Comparison of ENCODE assay signal across 8 cellular contexts in the genomic region with DNA sequence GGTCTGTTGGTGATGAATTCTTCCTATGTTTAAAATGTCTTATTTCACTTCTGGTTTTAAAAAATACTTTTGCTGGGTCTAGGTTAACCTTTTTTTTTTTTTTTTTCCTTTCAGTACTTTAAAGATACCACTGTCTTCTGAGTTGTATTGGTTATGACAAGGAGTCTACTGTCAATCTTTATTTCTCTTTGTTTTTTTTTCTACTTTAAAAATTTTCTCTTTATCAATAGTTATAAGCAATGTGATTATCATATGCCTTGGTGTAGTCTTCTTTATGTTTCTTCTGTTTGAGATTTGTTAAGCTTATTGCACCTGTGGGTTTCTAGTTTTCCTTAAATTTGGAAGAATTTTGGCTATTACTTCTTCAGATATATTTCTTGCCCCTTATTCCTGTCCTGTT.
"Had no signal": no experiment of that assay in that cellular context is flagged by ENCODE, and none has a peak within 500 bp of the region (broad histone marks: within the 10 kb centered on the region; RNA-seq: fewer than 3 reads in every experiment).

No MANE protein-coding gene starts in this region.

- H3K4me3 Mint-ChIP-seq: GM23338, H9, IgD-negative memory B cell had no signal

- H3K4me3 ChIP-seq: GM23338 had no signal

- H3K4me1 Mint-ChIP-seq: IgD-negative memory B cell had no signal

- DNase-seq: H9, HCEC 1CT, KG1 had no signal

- H3K27ac Mint-ChIP-seq: GM23338, H9, IgD-negative memory B cell had no signal

- H2AFZ ChIP-seq: GM23338 had no signal

- ATAC-seq: GM23338 had no signal

- H3K4me2 ChIP-seq: GM23338 had no signal

- FAIRE-seq: H1, H54, HTR-8/SVneo had no signal
